Comparison of ENCODE assay signal across 9 cellular contexts in genomic region chr1:55584521-55585401, GRCh38.
DNase-seq lines count a peak whose midpoint lies in the region; ATAC-seq and TF ChIP-seq lines count a peak whose summit lies in the region.
"Had no signal": no experiment of that assay in that cellular context is flagged by ENCODE, and none has a peak within 500 bp of the region (broad histone marks: within the 10 kb centered on the region; RNA-seq: fewer than 3 reads in every experiment).

No MANE protein-coding gene starts in this region.

- H3K9me3 ChIP-seq in esophagus squamous epithelium, result no peaks in the 10 kb centered on the region
- H3K9me3 ChIP-seq in osteoblast (ENCODE audit: low read depth, low read length), result no peaks in the 10 kb centered on the region
- H3K9me3 ChIP-seq: lower lobe of right lung had no signal

- H3K4me3 Mint-ChIP-seq in natural killer cell (no peak overlapping the region), HFFc6 (no peak overlapping the region)

- no peaks in the 10 kb centered on the region for H4K20me1 ChIP-seq in osteoblast (ENCODE audit: insufficient read depth, low read length)

- intact Hi-C loops in esophagus squamous epithelium (cut with DNase I), result no loop called here
- intact Hi-C loops in natural killer cell (cut with micrococcal nuclease), result no loop called here

- DNase-seq in DMS153 treated with DMSO at 0.1 percent for 48 hours (lab: John Stamatoyannopoulos, UW; ENCODE audit: unreplicated experiment) (peak; percentile 33), NCI-H2171 treated with DMSO at 0.1 percent for 48 hours (lab: John Stamatoyannopoulos, UW) (peak; percentile 78), esophagus squamous epithelium (lab: John Stamatoyannopoulos, UW) (no peak), osteoblast (ENCODE audit: insufficient read length, low spot score, missing footprints) (no peak), natural killer cell (no peak), Kasumi-1 (lab: John Stamatoyannopoulos, UW) (no peak), HFFc6 (no peak)
- DNase-seq: lower lobe of right lung had no signal

- H3K9me3 Mint-ChIP-seq in natural killer cell (no peaks in the 10 kb centered on the region), HFFc6 (no peaks in the 10 kb centered on the region)

- peaks cover 0 to 34% (median 9%) of the 10 kb centered on the region in 3 donors for H3K4me1 ChIP-seq in esophagus squamous epithelium
- H3K4me1 ChIP-seq in osteoblast (ENCODE audit: insufficient read depth, low read length), result peaks cover 48% of the 10 kb centered on the region
- H3K4me1 ChIP-seq: lower lobe of right lung had no signal

- H3K27me3 Mint-ChIP-seq in natural killer cell (ENCODE audit: low read depth in 2 of 2) (peaks cover 12 to 16% of the 10 kb centered on the region in 2 donors), HFFc6 (ENCODE audit: insufficient read depth) (peaks cover 2% of the 10 kb centered on the region; the same call in 1 of the 2 replicates)

- ATAC-seq in natural killer cell (no peak), HG03378 (IDR thresholded peaks at IDR 0.05; ENCODE audit: unreplicated experiment) (no peak)
- ATAC-seq: lower lobe of right lung had no signal

- no peaks in the 10 kb centered on the region for H3K27me3 ChIP-seq in esophagus squamous epithelium
- H3K27me3 ChIP-seq in osteoblast (ENCODE audit: insufficient read depth, low read length), result no peaks in the 10 kb centered on the region

- H3K36me3 Mint-ChIP-seq in natural killer cell (no peaks in the 10 kb centered on the region), HFFc6 (ENCODE audit: low read depth) (peaks cover 5% of the 10 kb centered on the region; the same call in 1 of the 2 replicates)

- H3K27ac ChIP-seq in esophagus squamous epithelium (peak overlapping the region in 3 of 4 donors; percentile 19 to 60 (median 36)), osteoblast (ENCODE audit: low read depth, low read length) (peak overlapping the region; percentile 40)
- H3K27ac ChIP-seq: lower lobe of right lung had no signal

- peak overlapping the region; percentile 42 for H3K4me2 ChIP-seq in osteoblast (ENCODE audit: insufficient read depth, low read length)

- H3K79me2 ChIP-seq in osteoblast (ENCODE audit: insufficient read depth, low read length), result no peaks in the 10 kb centered on the region

- H3K36me3 ChIP-seq in esophagus squamous epithelium (no peaks in the 10 kb centered on the region), osteoblast (ENCODE audit: insufficient read depth, low read length) (no peaks in the 10 kb centered on the region)
- H3K36me3 ChIP-seq: lower lobe of right lung had no signal

- no peak overlapping the region for H3K4me3 ChIP-seq in esophagus squamous epithelium
- H3K4me3 ChIP-seq in osteoblast (ENCODE audit: insufficient read depth, low read length), result no peak overlapping the region
- H3K4me3 ChIP-seq: lower lobe of right lung had no signal

- no peaks in the 10 kb centered on the region for H3K4me1 Mint-ChIP-seq in natural killer cell
- H3K4me1 Mint-ChIP-seq in HFFc6 (ENCODE audit: low read depth), result peaks cover 61% of the 10 kb centered on the region

- TF ChIP-seq POLR2A in esophagus squamous epithelium (IDR thresholded peaks at IDR 0.05), result no peak

- 51 to 59% methylated on average over 2 of the region's 2 CpGs for WGBS in esophagus squamous epithelium, 2 donors

- peak overlapping the region; percentile 40 for H2AFZ ChIP-seq in osteoblast (ENCODE audit: low read length)

- H3K27ac Mint-ChIP-seq in natural killer cell, result no peak overlapping the region
- no peak overlapping the region; the same call in 1 of the 2 replicates for H3K27ac Mint-ChIP-seq in HFFc6

- TF ChIP-seq CTCF in esophagus squamous epithelium (IDR thresholded peaks at IDR 0.05) (no peak), osteoblast (IDR thresholded peaks at IDR 0.05; ENCODE audit: extremely low read depth, low read depth, low read length) (peak; percentile 41), natural killer cell (IDR thresholded peaks at IDR 0.05) (no peak), HFFc6 (IDR thresholded peaks at IDR 0.05) (no peak)

Comparison
In these comparisons a context has a peak if more than half of its experiments do, and no peak if none do; other contexts are left out.
1. DNase-seq: peak in DMS153 treated with DMSO at 0.1 percent for 48 hours (single experiment) and NCI-H2171 treated with DMSO at 0.1 percent for 48 hours (single experiment); none in esophagus squamous epithelium (single experiment), osteoblast (single experiment), natural killer cell (single experiment), Kasumi-1 (0 of 2) and HFFc6 (single experiment).